2 cellular contexts compared by ENCODE assay signal in genomic region chr2:200878289-200878688, GRCh38.
TF ChIP-seq lines count a peak whose summit lies in the region.

No MANE protein-coding gene starts in this region.

TF ChIP-seq in HepG2, 621 proteins besides CTCF, POLR2A, EP300 and RAD21 (continues in another document):
- TF ChIP-seq CEBPG (CRISPR knock-in tag; IDR thresholded peaks at IDR 0.05) (peak; percentile 71; the same call in 1 of the 2 replicates), GATAD2A (CRISPR knock-in tag; IDR thresholded peaks at IDR 0.05) (peak; percentile 46; the same call in 1 of the 2 replicates), SALL1 (CRISPR knock-in tag; IDR thresholded peaks at IDR 0.05) (peak; percentile 24; the same call in 1 of the 2 replicates), PAXIP1 (CRISPR knock-in tag; conservative IDR thresholded peaks at IDR 0.05) (0 out of 2 replicates have a peak, but pooled peaks have one; percentile 18), ARID5B (CRISPR knock-in tag; IDR thresholded peaks at IDR 0.05) (0 out of 2 replicates have a peak, but pooled peaks have one; percentile 27), DMTF1 (CRISPR knock-in tag; IDR thresholded peaks at IDR 0.05) (no peak), NR2F6 (IDR thresholded peaks at IDR 0.05) (peak; percentile 69; the same call in 1 of the 2 replicates), NR2F6 (CRISPR knock-in tag; IDR thresholded peaks at IDR 0.05) (peak; percentile 76; the same call in 1 of the 2 replicates), CEBPB (IDR thresholded peaks at IDR 0.05; ENCODE audit: borderline replicate concordance, low read depth, low read length) (peak; percentile 68; the same call in 1 of the 2 replicates), RARA (CRISPR knock-in tag; IDR thresholded peaks at IDR 0.05) (peak; percentile 47; the same call in 1 of the 2 replicates), NR2C2 (CRISPR knock-in tag; IDR thresholded peaks at IDR 0.05; ENCODE audit: borderline replicate concordance) (peak; percentile 84), NR2F1 (CRISPR knock-in tag; IDR thresholded peaks at IDR 0.05) (peak in 1 of 2 experiments; percentile 64; a peak in 2 of 4 replicates), ZNF362 (CRISPR knock-in tag; IDR thresholded peaks at IDR 0.05; ENCODE audit: borderline replicate concordance) (peak; percentile 58; the same call in 1 of the 2 replicates), KDM5B (CRISPR knock-in tag; IDR thresholded peaks at IDR 0.05; ENCODE audit: borderline replicate concordance) (no peak), HNF4A (CRISPR knock-in tag; IDR thresholded peaks at IDR 0.05) (peak; percentile 45; the same call in 1 of the 2 replicates)

TF ChIP-seq in K562, 482 proteins besides CTCF, POLR2A, EP300 and RAD21:
- TF ChIP-seq ZNF407 (IDR thresholded peaks at IDR 0.05; ENCODE audit: low read depth) (no peak), ZKSCAN1 (IDR thresholded peaks at IDR 0.05; ENCODE audit: low read depth, low read length) (no peak), PCBP1 (IDR thresholded peaks at IDR 0.05; ENCODE audit: low read depth, low read length, poor library complexity, severe bottlenecking) (no peak)
